1 cellular context compared by ENCODE assay signal in genomic region chr17:44197107-44197506, GRCh38.
TF ChIP-seq lines count a peak whose summit lies in the region.

No MANE protein-coding gene starts in this region.

TF ChIP-seq in K562, 482 proteins besides CTCF, POLR2A, EP300 and RAD21:
- no peak for TF ChIP-seq JUND (IDR thresholded peaks at IDR 0.05; ENCODE audit: borderline replicate concordance, low read depth, low read length)
- no peak for TF ChIP-seq JUND (tag; IDR thresholded peaks at IDR 0.05; ENCODE audit: borderline replicate concordance, low read depth, low read length)
- no peak for TF ChIP-seq JUNB (CRISPR knock-in tag; conservative IDR thresholded peaks at IDR 0.05)
- TF ChIP-seq MIER1 (IDR thresholded peaks at IDR 0.05; ENCODE audit: low read depth) = no peak
- no peak for TF ChIP-seq SREBF2 (CRISPR knock-in tag; IDR thresholded peaks at IDR 0.05)
- peak; percentile 40 for TF ChIP-seq RBFOX2 (IDR thresholded peaks at IDR 0.05; ENCODE audit: low read depth, low read length)
- TF ChIP-seq, protein P1, sequence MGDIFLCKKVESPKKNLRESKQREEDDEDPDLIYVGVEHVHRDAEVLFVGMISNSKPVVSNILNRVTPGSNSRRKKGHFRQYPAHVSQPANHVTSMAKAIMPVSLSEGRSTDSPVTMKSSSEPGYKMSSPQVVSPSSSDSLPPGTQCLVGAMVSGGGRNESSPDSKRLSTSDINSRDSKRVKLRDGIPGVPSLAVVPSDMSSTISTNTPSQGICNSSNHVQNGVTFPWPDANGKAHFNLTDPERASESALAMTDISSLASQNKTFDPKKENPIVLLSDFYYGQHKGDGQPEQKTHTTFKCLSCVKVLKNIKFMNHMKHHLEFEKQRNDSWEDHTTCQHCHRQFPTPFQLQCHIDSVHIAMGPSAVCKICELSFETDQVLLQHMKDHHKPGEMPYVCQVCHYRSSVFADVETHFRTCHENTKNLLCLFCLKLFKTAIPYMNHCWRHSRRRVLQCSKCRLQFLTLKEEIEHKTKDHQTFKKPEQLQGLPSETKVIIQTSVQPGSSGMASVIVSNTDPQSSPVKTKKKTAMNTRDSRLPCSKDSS (IDR thresholded peaks at IDR 0.05; ENCODE audit: low read depth, partially characterized antibody) = no peak
- no peak for TF ChIP-seq MECOM (CRISPR knock-in tag; IDR thresholded peaks at IDR 0.05)
- no peak for TF ChIP-seq E2F4 (CRISPR knock-in tag; IDR thresholded peaks at IDR 0.05; ENCODE audit: low read depth)
- no peak for TF ChIP-seq TAF9B (IDR thresholded peaks at IDR 0.05; ENCODE audit: partially characterized antibody)
- TF ChIP-seq RBM25 (IDR thresholded peaks at IDR 0.05; ENCODE audit: low read depth, low read length, severe bottlenecking) = no peak
- TF ChIP-seq, protein P2, sequence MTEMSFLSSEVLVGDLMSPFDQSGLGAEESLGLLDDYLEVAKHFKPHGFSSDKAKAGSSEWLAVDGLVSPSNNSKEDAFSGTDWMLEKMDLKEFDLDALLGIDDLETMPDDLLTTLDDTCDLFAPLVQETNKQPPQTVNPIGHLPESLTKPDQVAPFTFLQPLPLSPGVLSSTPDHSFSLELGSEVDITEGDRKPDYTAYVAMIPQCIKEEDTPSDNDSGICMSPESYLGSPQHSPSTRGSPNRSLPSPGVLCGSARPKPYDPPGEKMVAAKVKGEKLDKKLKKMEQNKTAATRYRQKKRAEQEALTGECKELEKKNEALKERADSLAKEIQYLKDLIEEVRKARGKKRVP (CRISPR knock-in tag; IDR thresholded peaks at IDR 0.05) = no peak
- 0 out of 2 replicates have a peak, but pooled peaks have one; percentile 31 for TF ChIP-seq POLR2G (IDR thresholded peaks at IDR 0.05; ENCODE audit: low read depth, low read length)
